ENCODE assay signal across 8 cellular contexts in the genomic region with DNA sequence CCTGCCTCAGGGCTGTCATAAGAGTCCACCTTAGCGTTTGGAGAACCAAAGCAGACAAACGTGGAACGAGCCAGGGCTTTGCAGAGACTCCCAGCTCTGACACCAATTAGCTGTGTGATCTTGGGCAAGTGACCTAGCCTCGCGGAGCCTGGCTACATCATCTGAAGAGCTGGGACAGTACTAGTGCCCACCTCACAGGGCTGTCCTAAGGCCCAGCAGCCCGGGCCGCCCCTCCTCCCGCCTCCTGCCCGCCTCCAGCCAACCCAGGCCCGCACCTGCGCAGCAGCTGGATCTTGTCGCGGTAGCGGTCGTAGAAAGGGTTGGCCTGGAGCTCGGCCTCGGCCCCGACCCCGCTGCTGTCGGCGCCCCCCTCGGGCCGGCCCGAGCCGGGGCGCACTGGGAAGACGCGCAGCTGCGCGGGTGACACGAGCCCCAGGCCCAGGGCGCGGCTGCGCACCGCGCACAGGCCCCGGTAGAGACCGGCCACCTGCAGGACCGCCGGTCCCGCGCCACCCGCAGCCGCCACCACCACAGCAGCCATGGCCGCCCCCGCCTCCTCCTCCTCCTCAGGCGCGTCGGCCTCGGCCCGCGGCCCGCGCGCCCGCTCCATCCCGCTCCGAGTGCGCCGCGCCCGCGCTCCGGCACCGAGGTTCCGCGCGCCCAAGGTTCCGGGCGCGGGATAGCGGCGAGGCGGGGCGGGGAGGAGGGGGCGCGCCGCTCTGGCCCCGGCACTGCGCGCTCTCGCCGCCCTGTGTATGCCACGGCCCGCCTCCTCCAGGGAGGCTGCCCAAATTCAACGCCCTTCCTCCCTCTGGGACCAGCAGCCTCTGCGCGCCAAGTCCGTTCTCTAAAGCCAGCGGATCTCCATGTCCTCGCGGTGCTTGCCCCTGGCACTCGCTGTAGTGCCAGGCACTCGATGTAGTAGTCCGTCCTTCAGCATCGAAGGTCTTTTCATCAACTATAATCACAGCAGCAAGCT. TPM values are rescaled to one million over a fixed set of nuclear protein-coding genes. Genes with fewer than 3 reads are reported as not detected.
DNase-seq lines count a peak whose midpoint lies in the region; ATAC-seq, FAIRE-seq and TF ChIP-seq lines count a peak whose summit lies in the region.

Gene ATPAF1, minus strand, starts transcription at position 583 of the 979 bp plus-strand sequence. Its CDS starts 42 bp downstream, at position 541.

- H3K4me3 Mint-ChIP-seq in activated T-helper 1 cell treated with anti-CD3 and anti-CD28 coated beads, Interleukin-12 subunit alpha, Interleukin-12 subunit beta, Interleukin-2, Interleukin-4 antibody, amounts not matched to agents 30 ng/mL and 10 ng/mL and 1 ng/mL, durations not matched to agents 14 hours and 24 hours and 36 hours = peak within 1 kb of the TSS; percentile 85
- H3K4me3 Mint-ChIP-seq in naive thymus-derived CD8-positive, alpha-beta T cell = peak within 1 kb of the TSS in 8 of 10 donors; percentile 81 to 92 (median 86)

- intact Hi-C loops in activated T-helper 1 cell treated with anti-CD3 and anti-CD28 coated beads, Interleukin-12 subunit alpha, Interleukin-12 subunit beta, Interleukin-2, Interleukin-4 antibody, amounts not matched to agents 30 ng/mL and 10 ng/mL and 1 ng/mL, durations not matched to agents 14 hours and 24 hours and 36 hours (cut with micrococcal nuclease) = loop anchor here (1.0 to 5.0 kb wide), 6 partner anchors 7 to 136 kb away; partner anchors contain the start of genes EFCAB14, MKNK1 and MOB3C

- no peaks in the 10 kb centered on the region for H3K9me3 Mint-ChIP-seq in activated T-helper 1 cell treated with anti-CD3 and anti-CD28 coated beads, Interleukin-12 subunit alpha, Interleukin-12 subunit beta, Interleukin-2, Interleukin-4 antibody, amounts not matched to agents 30 ng/mL and 10 ng/mL and 1 ng/mL, durations not matched to agents 14 hours and 24 hours and 36 hours
- H3K9me3 Mint-ChIP-seq in naive thymus-derived CD8-positive, alpha-beta T cell = no peaks in the 10 kb centered on the region

- H3K4me1 Mint-ChIP-seq in activated T-helper 1 cell treated with anti-CD3 and anti-CD28 coated beads, Interleukin-12 subunit alpha, Interleukin-12 subunit beta, Interleukin-2, Interleukin-4 antibody, amounts not matched to agents 30 ng/mL and 10 ng/mL and 1 ng/mL, durations not matched to agents 14 hours and 24 hours and 36 hours (ENCODE audit: low read depth) = peaks cover 25% of the 10 kb centered on the region
- peaks cover 17 to 32% (median 20%) of the 10 kb centered on the region in 4 donors for H3K4me1 Mint-ChIP-seq in naive thymus-derived CD8-positive, alpha-beta T cell

- POLR2A ChIA-PET in naive thymus-derived CD8-positive, alpha-beta T cell (lab: Charles Lee) = interaction anchor here (1.1 to 2.8 kb wide), 6 partner anchors 10 to 64 kb away, joined by 3 to 18 read pairs (median 8); partner anchors contain the start of genes EFCAB14, MKNK1 and MOB3C

- H3K36me3 Mint-ChIP-seq in activated T-helper 1 cell treated with anti-CD3 and anti-CD28 coated beads, Interleukin-12 subunit alpha, Interleukin-12 subunit beta, Interleukin-2, Interleukin-4 antibody, amounts not matched to agents 30 ng/mL and 10 ng/mL and 1 ng/mL, durations not matched to agents 14 hours and 24 hours and 36 hours (ENCODE audit: low read depth) = peaks cover 19% of the 10 kb centered on the region
- peaks cover 0 to 21% (median 11%) of the 10 kb centered on the region in 3 donors for H3K36me3 Mint-ChIP-seq in naive thymus-derived CD8-positive, alpha-beta T cell

- no peak for TF ChIP-seq CTCF in GM20000 (IDR thresholded peaks at IDR 0.05; ENCODE audit: extremely low read depth, missing control alignments)

- peak; percentile 85 for ATAC-seq in naive thymus-derived CD8-positive, alpha-beta T cell
- peak; percentile 92 for ATAC-seq in stimulated activated naive CD8-positive, alpha-beta T cell treated with anti-CD3 and anti-CD28 coated beads, Interleukin-15, Interleukin-2, amounts not matched to agents 100 U/mL and 50 U/mL, for 24 hours

- peak; percentile 79 for FAIRE-seq in HTR-8/SVneo (lab: Jason Lieb, UNC)
- no peak for FAIRE-seq in RCC 7860 (lab: Jason Lieb, UNC)

- H3K27ac Mint-ChIP-seq in activated T-helper 1 cell treated with anti-CD3 and anti-CD28 coated beads, Interleukin-12 subunit alpha, Interleukin-12 subunit beta, Interleukin-2, Interleukin-4 antibody, amounts not matched to agents 30 ng/mL and 10 ng/mL and 1 ng/mL, durations not matched to agents 14 hours and 24 hours and 36 hours = peak within 1 kb of the TSS; percentile 58
- H3K27ac Mint-ChIP-seq in naive thymus-derived CD8-positive, alpha-beta T cell = peak within 1 kb of the TSS; percentile 22 to 89 (median 80)

- DNase-seq in COLO829 (ENCODE audit: low spot score) (peak; percentile 30), GM20000 (ENCODE audit: low spot score) (peak; percentile 90), HTR-8/SVneo (ENCODE audit: insufficient read length, low spot score) (peak; percentile 42), RCC 7860 (ENCODE audit: low spot score) (peak; percentile 34), fibroblast of peridontal ligament (ENCODE audit: extremely low read depth) (peak; percentile 72)
- peak; percentile 62 for DNase-seq in activated T-helper 1 cell treated with anti-CD3 and anti-CD28 coated beads, Interleukin-12 subunit alpha, Interleukin-12 subunit beta, Interleukin-2, Interleukin-4 antibody, amounts not matched to agents 30 ng/mL and 10 ng/mL and 1 ng/mL, durations not matched to agents 14 hours and 24 hours and 36 hours (ENCODE audit: low spot score)
- peak; percentile 23 to 69 (median 50) for DNase-seq in naive thymus-derived CD8-positive, alpha-beta T cell
- peak; percentile 71 for DNase-seq in stimulated activated naive CD8-positive, alpha-beta T cell treated with anti-CD3 and anti-CD28 coated beads, Interleukin-15, Interleukin-2, amounts not matched to agents 100 U/mL and 50 U/mL, for 24 hours

- no peaks in the 10 kb centered on the region for H3K27me3 Mint-ChIP-seq in activated T-helper 1 cell treated with anti-CD3 and anti-CD28 coated beads, Interleukin-12 subunit alpha, Interleukin-12 subunit beta, Interleukin-2, Interleukin-4 antibody, amounts not matched to agents 30 ng/mL and 10 ng/mL and 1 ng/mL, durations not matched to agents 14 hours and 24 hours and 36 hours (ENCODE audit: insufficient read depth)
- no peaks in the 10 kb centered on the region for H3K27me3 Mint-ChIP-seq in naive thymus-derived CD8-positive, alpha-beta T cell

RNA-seq across cellular contexts. Expression of gene ATPAF1, which starts in this region (rescaled TPM):
- 40.9 and 46.3 TPM in 2 replicates for total RNA-seq in activated T-helper 1 cell treated with anti-CD3 and anti-CD28 coated beads, Interleukin-12 subunit alpha, Interleukin-12 subunit beta, Interleukin-2, Interleukin-4 antibody, amounts not matched to agents 30 ng/mL and 10 ng/mL and 1 ng/mL, durations not matched to agents 14 hours and 24 hours and 36 hours
- total RNA-seq in naive thymus-derived CD8-positive, alpha-beta T cell = 10 to 100 TPM; 27.8 to 33.9 TPM
- polyA plus RNA-seq in naive thymus-derived CD8-positive, alpha-beta T cell = 10 to 100 TPM; 66.4 to 68.0 (median 66.7) TPM

Comparison
In these comparisons a context has a peak if more than half of its experiments do, and no peak if none do; other contexts are left out.
1. Peak in every context shown above with its lines: DNase-seq and ATAC-seq.
2. DNase-seq: peak in every context shown above with its lines; median percentile 90 in GM20000; 72 in fibroblast of peridontal ligament; 71 in stimulated activated naive CD8-positive, alpha-beta T cell treated with anti-CD3 and anti-CD28 coated beads, Interleukin-15, Interleukin-2, amounts not matched to agents 100 U/mL and 50 U/mL, for 24 hours; 62 in activated T-helper 1 cell treated with anti-CD3 and anti-CD28 coated beads, Interleukin-12 subunit alpha, Interleukin-12 subunit beta, Interleukin-2, Interleukin-4 antibody, amounts not matched to agents 30 ng/mL and 10 ng/mL and 1 ng/mL, durations not matched to agents 14 hours and 24 hours and 36 hours; 50 in naive thymus-derived CD8-positive, alpha-beta T cell; 42 in HTR-8/SVneo; 34 in RCC 7860; 30 in COLO829.